ENCODE assay signal across 10 cellular contexts in the genomic region with DNA sequence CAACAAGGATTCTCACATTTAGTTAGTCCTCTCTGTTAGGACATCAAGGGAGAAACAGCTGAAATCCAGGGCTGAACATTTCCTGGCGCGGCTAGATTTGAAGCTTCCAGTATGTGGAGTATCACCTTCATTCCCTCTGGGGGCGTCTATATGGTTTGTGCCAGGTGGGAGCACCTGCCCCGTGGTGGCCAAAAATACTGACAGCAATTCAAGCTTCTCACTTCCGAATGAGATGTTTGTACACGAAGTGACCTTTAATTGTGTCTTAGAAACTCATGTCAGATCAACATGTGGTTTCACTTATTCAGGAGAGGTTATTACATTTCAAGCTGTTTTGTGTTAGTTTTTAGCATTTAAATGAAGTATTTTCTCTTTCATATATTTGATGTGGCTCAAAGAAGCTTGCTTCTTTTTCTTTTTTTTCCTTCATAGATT.
DNase-seq lines count a peak whose midpoint lies in the region; ATAC-seq and TF ChIP-seq lines count a peak whose summit lies in the region.
"Had no signal": no experiment of that assay in that cellular context is flagged by ENCODE, and none has a peak within 500 bp of the region (broad histone marks: within the 10 kb centered on the region; RNA-seq: fewer than 3 reads in every experiment).

No MANE protein-coding gene starts in this region.

- no peaks in the 10 kb centered on the region for H3K9me3 ChIP-seq in spleen
- H3K9me3 ChIP-seq: body of pancreas had no signal

- H3K36me3 ChIP-seq in spleen, result no peaks in the 10 kb centered on the region

- no peak for TF ChIP-seq POLR2A in spleen (IDR thresholded peaks at IDR 0.05)

- TF ChIP-seq CTCF in spleen (IDR thresholded peaks at IDR 0.05 in 8 of 11, conservative IDR thresholded peaks at IDR 0.05 in 3 of 11), result no peak

- DNase-seq in Right ventricle myocardium superior (no peak), spleen (no peak), NCI-H526 treated with DMSO at 0.1 percent for 48 hours (lab: John Stamatoyannopoulos, UW) (no peak), C1 segment of cervical spinal cord (lab: John Stamatoyannopoulos, UW) (no peak)
- no peak for DNase-seq in activated CD4-positive, CD25-positive, alpha-beta regulatory T cell treated with anti-CD3 and anti-CD28 coated beads, Interleukin-2, amount 50 U/mL, for 72 hours
- DNase-seq: body of pancreas, NCI-H748 treated with DMSO at 0.1 percent for 48 hours had no signal

- H3K27me3 ChIP-seq in spleen (replicated peaks in 1 of 7), result no peaks in the 10 kb centered on the region
- H3K27me3 ChIP-seq: body of pancreas had no signal

- intact Hi-C loops in Right ventricle myocardium superior (cut with DNase I), result no loop called here
- intact Hi-C loops in spleen (cut with DNase I; ENCODE audit: low total_unique reads), result no loop called here

- WGBS in spleen, 5 donors, result 55 to 71% (median 62%) methylated on average over 6 of the region's 6 CpGs

- peaks cover 25 to 72% (median 54%) of the 10 kb centered on the region in 6 donors for H3K4me1 ChIP-seq in spleen

- peak; percentile 48 for ATAC-seq in GM19395 (IDR thresholded peaks at IDR 0.05; ENCODE audit: unreplicated experiment)
- ATAC-seq in SK-N-SH treated with all-trans-retinoic acid at 6 μM for 48 hours, result peak; percentile 62
- peak; percentile 50 for ATAC-seq in Right ventricle myocardium superior (ENCODE audit: poor library complexity)
- no peak for ATAC-seq in GM21515 (IDR thresholded peaks at IDR 0.05; ENCODE audit: unreplicated experiment)

- peak overlapping the region; percentile 37 to 90 (median 85) for H3K27ac ChIP-seq in spleen

- H3K4me3 ChIP-seq in spleen, result peak overlapping the region in 1 of 8 donors; percentile 72

TF ChIP-seq in SK-N-SH treated with all-trans-retinoic acid at 6 μM for 48 hours, 23 proteins besides CTCF, POLR2A, EP300 and RAD21:
- TF ChIP-seq ESRRG (CRISPR knock-in tag; IDR thresholded peaks at IDR 0.05) (no peak), TOX (CRISPR knock-in tag; IDR thresholded peaks at IDR 0.05; ENCODE audit: borderline replicate concordance) (no peak), OSR1 (CRISPR knock-in tag; IDR thresholded peaks at IDR 0.05) (no peak), SNAI2 (CRISPR knock-in tag; IDR thresholded peaks at IDR 0.05) (no peak), TCF4 (CRISPR knock-in tag; IDR thresholded peaks at IDR 0.05; ENCODE audit: borderline replicate concordance) (no peak), PPARA (CRISPR knock-in tag; IDR thresholded peaks at IDR 0.05; ENCODE audit: borderline replicate concordance) (no peak), ZFP3 (CRISPR knock-in tag; IDR thresholded peaks at IDR 0.05) (no peak), ZNF8 (CRISPR knock-in tag; IDR thresholded peaks at IDR 0.05) (no peak), BACH2 (CRISPR knock-in tag; IDR thresholded peaks at IDR 0.05; ENCODE audit: borderline replicate concordance) (no peak), ZNF565 (CRISPR knock-in tag; conservative IDR thresholded peaks at IDR 0.05; ENCODE audit: low read depth) (no peak), ZFP30 (CRISPR knock-in tag; IDR thresholded peaks at IDR 0.05) (no peak), CSDC2 (CRISPR knock-in tag; IDR thresholded peaks at IDR 0.05) (no peak), ZC3H10 (CRISPR knock-in tag; IDR thresholded peaks at IDR 0.05) (no peak)
- TF ChIP-seq, protein P1, sequence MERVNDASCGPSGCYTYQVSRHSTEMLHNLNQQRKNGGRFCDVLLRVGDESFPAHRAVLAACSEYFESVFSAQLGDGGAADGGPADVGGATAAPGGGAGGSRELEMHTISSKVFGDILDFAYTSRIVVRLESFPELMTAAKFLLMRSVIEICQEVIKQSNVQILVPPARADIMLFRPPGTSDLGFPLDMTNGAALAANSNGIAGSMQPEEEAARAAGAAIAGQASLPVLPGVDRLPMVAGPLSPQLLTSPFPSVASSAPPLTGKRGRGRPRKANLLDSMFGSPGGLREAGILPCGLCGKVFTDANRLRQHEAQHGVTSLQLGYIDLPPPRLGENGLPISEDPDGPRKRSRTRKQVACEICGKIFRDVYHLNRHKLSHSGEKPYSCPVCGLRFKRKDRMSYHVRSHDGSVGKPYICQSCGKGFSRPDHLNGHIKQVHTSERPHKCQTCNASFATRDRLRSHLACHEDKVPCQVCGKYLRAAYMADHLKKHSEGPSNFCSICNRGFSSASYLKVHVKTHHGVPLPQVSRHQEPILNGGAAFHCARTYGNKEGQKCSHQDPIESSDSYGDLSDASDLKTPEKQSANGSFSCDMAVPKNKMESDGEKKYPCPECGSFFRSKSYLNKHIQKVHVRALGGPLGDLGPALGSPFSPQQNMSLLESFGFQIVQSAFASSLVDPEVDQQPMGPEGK (CRISPR knock-in tag; IDR thresholded peaks at IDR 0.05; ENCODE audit: borderline replicate concordance), result no peak
- TF ChIP-seq, protein P2, sequence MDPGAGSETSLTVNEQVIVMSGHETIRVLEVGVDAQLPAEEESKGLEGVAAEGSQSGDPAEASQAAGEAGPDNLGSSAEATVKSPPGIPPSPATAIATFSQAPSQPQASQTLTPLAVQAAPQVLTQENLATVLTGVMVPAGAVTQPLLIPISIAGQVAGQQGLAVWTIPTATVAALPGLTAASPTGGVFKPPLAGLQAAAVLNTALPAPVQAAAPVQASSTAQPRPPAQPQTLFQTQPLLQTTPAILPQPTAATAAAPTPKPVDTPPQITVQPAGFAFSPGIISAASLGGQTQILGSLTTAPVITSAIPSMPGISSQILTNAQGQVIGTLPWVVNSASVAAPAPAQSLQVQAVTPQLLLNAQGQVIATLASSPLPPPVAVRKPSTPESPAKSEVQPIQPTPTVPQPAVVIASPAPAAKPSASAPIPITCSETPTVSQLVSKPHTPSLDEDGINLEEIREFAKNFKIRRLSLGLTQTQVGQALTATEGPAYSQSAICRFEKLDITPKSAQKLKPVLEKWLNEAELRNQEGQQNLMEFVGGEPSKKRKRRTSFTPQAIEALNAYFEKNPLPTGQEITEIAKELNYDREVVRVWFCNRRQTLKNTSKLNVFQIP (CRISPR knock-in tag; IDR thresholded peaks at IDR 0.05; ENCODE audit: borderline replicate concordance, low read depth), result no peak
- TF ChIP-seq, protein P3, sequence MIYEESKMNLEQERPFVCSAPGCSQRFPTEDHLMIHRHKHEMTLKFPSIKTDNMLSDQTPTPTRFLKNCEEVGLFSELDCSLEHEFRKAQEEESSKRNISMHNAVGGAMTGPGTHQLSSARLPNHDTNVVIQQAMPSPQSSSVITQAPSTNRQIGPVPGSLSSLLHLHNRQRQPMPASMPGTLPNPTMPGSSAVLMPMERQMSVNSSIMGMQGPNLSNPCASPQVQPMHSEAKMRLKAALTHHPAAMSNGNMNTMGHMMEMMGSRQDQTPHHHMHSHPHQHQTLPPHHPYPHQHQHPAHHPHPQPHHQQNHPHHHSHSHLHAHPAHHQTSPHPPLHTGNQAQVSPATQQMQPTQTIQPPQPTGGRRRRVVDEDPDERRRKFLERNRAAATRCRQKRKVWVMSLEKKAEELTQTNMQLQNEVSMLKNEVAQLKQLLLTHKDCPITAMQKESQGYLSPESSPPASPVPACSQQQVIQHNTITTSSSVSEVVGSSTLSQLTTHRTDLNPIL (CRISPR knock-in tag; IDR thresholded peaks at IDR 0.05; ENCODE audit: low read depth), result no peak
